Comparison of ENCODE assay signal across 22 cellular contexts in the genomic region with DNA sequence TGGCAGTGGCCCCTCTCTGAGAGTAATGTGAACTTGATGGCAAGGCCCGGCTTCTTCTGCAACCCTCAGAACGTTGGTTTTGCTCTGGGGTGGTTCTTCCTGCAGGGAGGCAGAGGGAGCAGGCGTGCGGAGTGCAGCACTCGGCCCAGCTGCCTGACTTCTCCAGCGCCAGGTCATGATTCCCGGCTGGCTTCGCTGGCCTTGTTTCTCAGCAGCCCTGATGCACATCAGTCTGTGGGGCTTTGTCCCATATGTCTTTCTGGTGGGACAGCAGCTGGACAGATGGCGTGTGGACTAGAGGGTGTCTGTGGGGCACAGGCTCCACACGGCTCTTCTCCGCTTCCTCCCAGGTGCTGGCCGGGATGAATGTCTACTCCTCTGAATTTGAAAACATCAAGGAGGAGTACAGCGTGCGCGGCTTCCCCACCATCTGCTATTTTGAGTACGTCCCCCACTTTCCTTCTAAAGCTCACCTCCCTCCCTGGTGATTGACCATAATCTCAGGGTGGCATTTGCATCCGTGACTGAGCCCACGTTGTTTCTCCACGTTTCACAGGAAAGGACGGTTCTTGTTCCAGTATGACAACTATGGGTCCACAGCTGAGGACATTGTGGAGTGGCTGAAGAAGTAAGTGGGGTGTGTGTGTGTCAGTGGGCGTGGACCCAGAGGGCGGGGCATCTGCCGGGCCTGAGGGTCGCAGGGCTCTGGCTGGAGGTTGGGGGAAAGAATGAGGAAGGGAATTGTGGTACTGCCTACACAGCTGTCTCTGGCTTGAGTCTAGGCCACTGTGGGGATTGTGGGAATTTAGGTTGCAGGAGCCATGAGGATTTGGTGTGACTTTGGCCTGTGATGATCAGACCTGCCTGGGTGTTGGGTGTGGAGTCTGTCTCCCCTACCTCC. TPM values are rescaled to one million over a fixed set of nuclear protein-coding genes. Genes with fewer than 3 reads are reported as not detected.
DNase-seq lines count a peak whose midpoint lies in the region; FAIRE-seq and TF ChIP-seq lines count a peak whose summit lies in the region.
"Had no signal": no experiment of that assay in that cellular context is flagged by ENCODE, and none has a peak within 500 bp of the region (broad histone marks: within the 10 kb centered on the region; RNA-seq: fewer than 3 reads in every experiment).

No MANE protein-coding gene starts in this region.

- H3K9me3 ChIP-seq in adrenal gland (replicated peaks in 1 of 3) (no peaks in the 10 kb centered on the region), vagina (no peaks in the 10 kb centered on the region)
- H3K9me3 ChIP-seq: SK-N-SH had no signal

- intact Hi-C loops in adrenal gland (cut with DNase I) (no loop called here), vagina (cut with DNase I) (no loop called here)

- H3K4me1 ChIP-seq in adrenal gland (replicated peaks in 1 of 2): peaks cover 7 to 25% of the 10 kb centered on the region in 2 donors
- H3K4me1 ChIP-seq in vagina: peaks cover 10% of the 10 kb centered on the region

- WGBS in adrenal gland, 4 donors: 85 to 87% (median 86%) methylated on average over 24 of the region's 24 CpGs

- H3K27ac ChIP-seq in adrenal gland (peak overlapping the region in 3 of 5 donors; percentile 58 to 77 (median 68)), vagina (no peak overlapping the region)
- H3K27ac ChIP-seq: 22Rv1 had no signal

- no peaks in the 10 kb centered on the region for H3K27me3 ChIP-seq in adrenal gland
- H3K27me3 ChIP-seq in vagina: no peaks in the 10 kb centered on the region

- FAIRE-seq in HTR-8/SVneo (lab: Jason Lieb, UNC): no peak
- FAIRE-seq: GM19239, H54 had no signal

- H3K4me3 ChIP-seq in adrenal gland (no peak overlapping the region), vagina (no peak overlapping the region)

- H3K36me3 ChIP-seq in adrenal gland (replicated peaks in 1 of 2) (peaks cover 0 to 70% of the 10 kb centered on the region in 2 donors), vagina (peaks cover 0 to 11% of the 10 kb centered on the region in 2 donors)

- no peak for TF ChIP-seq POLR2A in adrenal gland (IDR thresholded peaks at IDR 0.05)
- no peak for TF ChIP-seq POLR2A in vagina (IDR thresholded peaks at IDR 0.05)

- DNase-seq in activated effector memory CD4-positive, alpha-beta T cell treated with anti-CD3 and anti-CD28 coated beads, Interleukin-2, amount 50 U/mL, for 16 hours: peak; percentile 46
- DNase-seq in activated effector memory CD4-positive, alpha-beta T cell treated with Interleukin-2 at 50 U/mL for 16 hours: no peak
- DNase-seq in adrenal gland (no peak), myocyte (ENCODE audit: low read depth) (peak; percentile 64), NCI-H1417 treated with DMSO at 0.1 percent for 48 hours (lab: John Stamatoyannopoulos, UW) (no peak), HTR-8/SVneo (ENCODE audit: insufficient read length, low spot score) (no peak), vagina (ENCODE audit: extremely low spot score in 2 of 2) (no peak)
- no peak for DNase-seq in activated CD8-positive, alpha-beta memory T cell treated with anti-CD3 and anti-CD28 coated beads for 24 hours
- DNase-seq: C1 segment of cervical spinal cord; COR-L47; DMS53; Kasumi-1; NCI-H1105 treated with DMSO at 0.1 percent for 48 hours; NCI-H187; NCI-H226; NCI-H526 treated with DMSO at 0.1 percent for 48 hours; NK-92 treated with Interleukin-12 subunit alpha and Interleukin-12 subunit beta, amount 100 ng/mL, for 24 hours; SHP77; SK-N-SH had no signal

- TF ChIP-seq CTCF in adrenal gland (IDR thresholded peaks at IDR 0.05) (no peak), vagina (IDR thresholded peaks at IDR 0.05) (no peak)

RNA-seq across cellular contexts. Expression of a gene that starts 57.1 kb away (rescaled TPM):
- 10 to 100 TPM; 39.0 to 88.9 (median 56.7) TPM for total RNA-seq in adrenal gland
- 10 to 100 TPM; 27.0 to 52.6 (median 29.3) TPM for polyA plus RNA-seq in adrenal gland
- total RNA-seq in myocyte: 11.3 and 11.8 TPM in 2 replicates
- 23.9 TPM for polyA plus RNA-seq in myocyte (2012)
- total RNA-seq in vagina: 18.9 TPM

Comparison
In these comparisons a context has a peak if more than half of its experiments do, and no peak if none do; other contexts are left out.
1. DNase-seq: peak in activated effector memory CD4-positive, alpha-beta T cell treated with anti-CD3 and anti-CD28 coated beads, Interleukin-2, amount 50 U/mL, for 16 hours (single experiment) and myocyte (single experiment); none in activated effector memory CD4-positive, alpha-beta T cell treated with Interleukin-2 at 50 U/mL for 16 hours (single experiment), adrenal gland (0 of 7), NCI-H1417 treated with DMSO at 0.1 percent for 48 hours (single experiment), HTR-8/SVneo (single experiment), vagina (0 of 2) and activated CD8-positive, alpha-beta memory T cell treated with anti-CD3 and anti-CD28 coated beads for 24 hours (single experiment).